8 cellular contexts compared by ENCODE assay signal in the genomic region with DNA sequence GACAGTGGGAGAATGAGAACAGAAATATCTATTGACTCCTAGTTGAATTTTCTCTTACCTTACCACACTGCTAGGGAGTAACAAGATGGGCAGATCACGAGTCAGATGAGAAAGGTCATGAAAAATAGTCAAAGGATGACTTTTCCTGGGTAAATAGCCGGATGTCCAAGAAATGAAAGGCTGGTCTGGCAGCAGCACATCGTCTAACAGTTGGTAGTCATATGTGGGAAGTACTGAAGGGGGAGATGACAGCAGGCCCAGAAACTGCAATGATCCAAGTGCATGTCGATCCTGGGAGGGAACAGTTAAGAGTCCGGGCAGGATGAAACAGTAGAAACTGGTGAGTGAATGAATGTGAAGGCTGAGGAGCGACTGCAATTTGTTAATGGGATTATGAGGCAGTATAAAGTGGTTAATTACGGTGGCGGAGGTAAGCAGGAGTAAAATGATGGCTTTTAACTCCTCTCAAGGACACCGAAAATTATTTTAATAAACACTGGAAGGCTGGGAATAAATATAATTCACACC. TPM values are rescaled to one million over a fixed set of nuclear protein-coding genes. Genes with fewer than 3 reads are reported as not detected.
A peak's percentile ranks its signal among the peaks of the same experiment; 100 is the strongest.
DNase-seq lines count a peak whose midpoint lies in the region; ATAC-seq and TF ChIP-seq lines count a peak whose summit lies in the region.

No MANE protein-coding gene starts in this region.

- H3K79me1 ChIP-seq in neuronal stem cell (ENCODE audit: low read depth, low read length), result peaks cover 3% of the 10 kb centered on the region

- H2BK5ac ChIP-seq in neuronal stem cell (ENCODE audit: low read length), result no peak overlapping the region

- H3K27me3 ChIP-seq in neuronal stem cell (ENCODE audit: control insufficient read depth in 3 of 3, insufficient read depth in 3 of 3, low read depth in 1 of 3, low read length in 3 of 3), result peaks cover 0 to 2% (median 0%) of the 10 kb centered on the region in 3 experiments

- CTCF ChIA-PET in activated B cell treated with CpG ODN at 0.5 μM for 24 hours (lab: Charles Lee), result interaction anchor here (0.8 to 1.2 kb wide), 2 partner anchors 40 to 103 kb away, joined by 3 read pairs; partner anchors contain the start of gene RAD52

- H3K18ac ChIP-seq in neuronal stem cell (ENCODE audit: low read length), result no peak overlapping the region

- H2AK5ac ChIP-seq in neuronal stem cell (ENCODE audit: low read depth, low read length), result no peak overlapping the region

- no peak overlapping the region for H4K91ac ChIP-seq in neuronal stem cell (ENCODE audit: low read depth, low read length, poor library complexity)

- no peak overlapping the region for H2BK15ac ChIP-seq in neuronal stem cell (ENCODE audit: low read length)

- H3K36me3 Mint-ChIP-seq in activated B cell treated with CpG ODN at 0.5 μM for 24 hours (ENCODE audit: low read depth), result peaks cover 2% of the 10 kb centered on the region

- peaks cover 24% of the 10 kb centered on the region for H3K4me1 Mint-ChIP-seq in activated B cell treated with CpG ODN at 0.5 μM for 24 hours

- H3K36me3 ChIP-seq in neuronal stem cell (replicated peaks in 1 of 2; ENCODE audit: control insufficient read depth in 2 of 2, insufficient read depth in 2 of 2, low read length in 2 of 2), result no peaks in the 10 kb centered on the region

- ATAC-seq in activated B cell treated with CpG ODN at 0.5 μM for 24 hours (ENCODE audit: low read depth) (no peak), HG03108 (IDR thresholded peaks at IDR 0.05; ENCODE audit: unreplicated experiment) (no peak)

- DNase-seq in NCI-H2081 (lab: John Stamatoyannopoulos, UW) (peak; percentile 6 to 59), NCI-H2081 treated with DMSO at 0.1 percent for 48 hours (lab: John Stamatoyannopoulos, UW) (no peak), NCI-H1092 (lab: John Stamatoyannopoulos, UW) (peak; percentile 40), activated B cell treated with CpG ODN at 0.5 μM for 24 hours (no peak), fibroblast of the aortic adventitia (ENCODE audit: low read depth) (peak; percentile 74), neuronal stem cell (ENCODE audit: low spot score) (peak; percentile 21)
- no peak for DNase-seq in effector CD8-positive, alpha-beta T cell (lab: John Stamatoyannopoulos, UW)

- H4K8ac ChIP-seq in neuronal stem cell (ENCODE audit: low read depth, low read length), result no peak overlapping the region

- H3K4me2 ChIP-seq in neuronal stem cell (ENCODE audit: insufficient read depth, low read length, poor library complexity, severe bottlenecking), result peak overlapping the region; percentile 93

- peak overlapping the region; percentile 98 for H2AFZ ChIP-seq in neuronal stem cell (ENCODE audit: low read length)

- POLR2A ChIA-PET in activated B cell treated with CpG ODN at 0.5 μM for 24 hours (lab: Charles Lee), result interaction anchor here (0.7 to 3.0 kb wide), 7 partner anchors 8 to 604 kb away, joined by 3 to 46 read pairs (median 4); partner anchors contain the start of genes KDM5A and RAD52

- H3K23ac ChIP-seq in neuronal stem cell (ENCODE audit: low read depth, low read length, poor library complexity), result no peak overlapping the region

- H2BK12ac ChIP-seq in neuronal stem cell (ENCODE audit: low read length), result no peak overlapping the region

- WGBS in neuronal stem cell (ENCODE audit: extremely low coverage in 2 of 2, insufficient read length in 2 of 2, insufficient replicate concordance in 1 of 2), 2 donors, result no CpG with 5 or more reads among the region's 9 CpGs

- no peak overlapping the region for H2BK120ac ChIP-seq in neuronal stem cell (ENCODE audit: low read depth, low read length)

- no peak for TF ChIP-seq CTCF in activated B cell treated with CpG ODN at 0.5 μM for 24 hours (IDR thresholded peaks at IDR 0.05)
- peak; percentile 28 for TF ChIP-seq CTCF in fibroblast of the aortic adventitia (IDR thresholded peaks at IDR 0.05; ENCODE audit: insufficient read depth, low read length)

- intact Hi-C loops in activated B cell treated with CpG ODN at 0.5 μM for 24 hours (cut with micrococcal nuclease), result loop anchor here (2.0 kb wide), 3 partner anchors 31 to 605 kb away; partner anchors contain the start of genes FBXL14 and WNK1

- H3K9ac ChIP-seq in neuronal stem cell (ENCODE audit: low read depth, low read length, poor library complexity), result no peak overlapping the region

- no peaks in the 10 kb centered on the region for H3K27me3 Mint-ChIP-seq in activated B cell treated with CpG ODN at 0.5 μM for 24 hours

- H3K4ac ChIP-seq in neuronal stem cell (ENCODE audit: low read length), result no peak overlapping the region

- no peak overlapping the region for H3K27ac ChIP-seq in neuronal stem cell (replicated peaks; ENCODE audit: low read length)

- H3K4me1 ChIP-seq in neuronal stem cell (ENCODE audit: control insufficient read depth in 2 of 2, insufficient read depth in 1 of 2, low read depth in 1 of 2, low read length in 2 of 2), result peaks cover 2 to 12% of the 10 kb centered on the region in 2 donors

- no peak overlapping the region for H3K14ac ChIP-seq in neuronal stem cell (ENCODE audit: low read length)

- peak overlapping the region; percentile 95 for H3K4me3 Mint-ChIP-seq in activated B cell treated with CpG ODN at 0.5 μM for 24 hours

- H3K9me3 Mint-ChIP-seq in activated B cell treated with CpG ODN at 0.5 μM for 24 hours, result no peaks in the 10 kb centered on the region

- peak overlapping the region; percentile 81 for H3K27ac Mint-ChIP-seq in activated B cell treated with CpG ODN at 0.5 μM for 24 hours

- H3K4me3 ChIP-seq in fibroblast of the aortic adventitia (ENCODE audit: low read depth, low read length) (peak overlapping the region; percentile 88), neuronal stem cell (ENCODE audit: low read length in 2 of 2) (peak overlapping the region in 1 of 2 donors; percentile 87)

- no peaks in the 10 kb centered on the region for H3K9me3 ChIP-seq in neuronal stem cell (replicated peaks in 1 of 2; ENCODE audit: control insufficient read depth in 2 of 2, insufficient read depth in 1 of 2, low read depth in 1 of 2, low read length in 2 of 2)

RNA-seq across cellular contexts. Expression of gene ERC1, which starts 1.2 kb away (rescaled TPM):
- total RNA-seq in activated B cell treated with CpG ODN at 0.5 μM for 24 hours, result 51.1 and 57.0 TPM in 2 replicates
- 50.9 and 93.1 TPM in 2 replicates for total RNA-seq in fibroblast of the aortic adventitia (ENCODE audit: low replicate concordance)
- 5.3 TPM for polyA plus RNA-seq in neuronal stem cell (2013, experiment 1 of 2)
- polyA plus RNA-seq in neuronal stem cell (2013, experiment 2 of 2), result 5.2 TPM

RNA-seq across cellular contexts. Expression of gene RAD52, which starts 40.3 kb away (rescaled TPM):
- total RNA-seq in activated B cell treated with CpG ODN at 0.5 μM for 24 hours (15.0 and 15.2 TPM in 2 replicates), fibroblast of the aortic adventitia (ENCODE audit: low replicate concordance) (8.0 and 10.8 TPM in 2 replicates)
- polyA plus RNA-seq in neuronal stem cell (2013, experiment 1 of 2), result 12.7 TPM
- 14.3 TPM for polyA plus RNA-seq in neuronal stem cell (2013, experiment 2 of 2)

Comparison
In these comparisons a context has a peak if more than half of its experiments do, and no peak if none do; other contexts are left out.
1. DNase-seq: peak in NCI-H2081 (2 of 2), NCI-H1092 (single experiment), fibroblast of the aortic adventitia (single experiment) and neuronal stem cell (single experiment); none in NCI-H2081 treated with DMSO at 0.1 percent for 48 hours (single experiment), activated B cell treated with CpG ODN at 0.5 μM for 24 hours (single experiment) and effector CD8-positive, alpha-beta T cell (single experiment).